In the genomic region with DNA sequence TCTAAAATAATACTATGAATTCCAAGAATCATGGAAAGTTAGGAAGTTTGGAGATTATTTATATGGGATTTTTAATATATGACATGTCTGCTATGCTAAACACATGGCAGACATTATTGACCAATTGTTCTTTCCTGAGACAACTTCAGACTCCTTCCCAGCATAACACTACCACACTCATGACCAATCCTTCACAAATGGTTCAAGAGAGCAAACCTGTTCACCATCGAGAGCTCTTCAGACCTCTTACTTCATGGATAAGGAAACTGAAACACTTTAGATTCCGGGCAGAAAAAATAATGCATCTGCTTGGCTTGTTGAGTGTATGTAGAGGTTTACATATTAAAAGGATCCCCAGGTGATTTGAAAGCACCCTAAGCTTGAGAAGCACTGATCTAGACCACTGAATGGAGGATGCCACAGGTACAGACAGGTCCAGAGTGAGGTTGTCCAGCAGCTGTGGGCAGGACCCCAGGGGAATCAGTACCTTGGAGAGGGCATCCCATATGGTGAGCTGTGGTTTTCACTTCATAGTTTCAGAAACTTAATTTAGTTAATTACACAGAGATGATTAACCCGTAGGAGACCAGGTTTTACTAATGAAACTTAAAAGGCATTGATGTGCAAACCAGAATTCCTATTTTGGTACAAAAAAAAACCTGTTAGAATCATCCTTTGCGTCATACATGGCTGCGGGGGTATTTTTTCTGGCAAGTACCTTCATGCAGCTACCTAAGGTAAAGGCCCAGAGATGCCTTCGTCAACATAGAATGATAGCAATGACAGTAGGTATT, we compare ENCODE assay signal across 8 cellular contexts.
DNase-seq lines count a peak whose midpoint lies in the region; ATAC-seq lines count a peak whose summit lies in the region.

No MANE protein-coding gene starts in this region.

- no peak overlapping the region for H3K4me3 ChIP-seq in H7 (ENCODE audit: insufficient read depth, low read depth, low read length)

- no peaks in the 10 kb centered on the region for H3K27me3 ChIP-seq in H7 (ENCODE audit: control insufficient read depth, insufficient read depth, low read length)

- H3K36me3 ChIP-seq in H7 (replicated peaks; ENCODE audit: control insufficient read depth, insufficient read depth, low read length) = no peaks in the 10 kb centered on the region

- ATAC-seq in GM19438 (IDR thresholded peaks at IDR 0.05; ENCODE audit: low read depth, unreplicated experiment) (peak; percentile 84), HG03095 (IDR thresholded peaks at IDR 0.05; ENCODE audit: unreplicated experiment) (peak; percentile 65)

- peak; percentile 7 for DNase-seq in DMS53 treated with DMSO at 0.1 percent for 48 hours (lab: John Stamatoyannopoulos, UW; ENCODE audit: unreplicated experiment)
- peak; percentile 29 for DNase-seq in amniotic epithelial cell (ENCODE audit: low read depth)
- no peak for DNase-seq in dedifferentiated amniotic fluid mesenchymal stem cell (ENCODE audit: extremely low spot score)
- no peak for DNase-seq in H7
- no peak for DNase-seq in C1 segment of cervical spinal cord (lab: John Stamatoyannopoulos, UW)
- no peak for DNase-seq in COLO668 (lab: John Stamatoyannopoulos, UW; ENCODE audit: unreplicated experiment)

Comparison
In these comparisons a context has a peak if more than half of its experiments do, and no peak if none do; other contexts are left out.
1. DNase-seq: peak in DMS53 treated with DMSO at 0.1 percent for 48 hours (single experiment) and amniotic epithelial cell (single experiment); none in dedifferentiated amniotic fluid mesenchymal stem cell (single experiment), H7 (single experiment), C1 segment of cervical spinal cord (0 of 14) and COLO668 (single experiment).